In the genomic region with DNA sequence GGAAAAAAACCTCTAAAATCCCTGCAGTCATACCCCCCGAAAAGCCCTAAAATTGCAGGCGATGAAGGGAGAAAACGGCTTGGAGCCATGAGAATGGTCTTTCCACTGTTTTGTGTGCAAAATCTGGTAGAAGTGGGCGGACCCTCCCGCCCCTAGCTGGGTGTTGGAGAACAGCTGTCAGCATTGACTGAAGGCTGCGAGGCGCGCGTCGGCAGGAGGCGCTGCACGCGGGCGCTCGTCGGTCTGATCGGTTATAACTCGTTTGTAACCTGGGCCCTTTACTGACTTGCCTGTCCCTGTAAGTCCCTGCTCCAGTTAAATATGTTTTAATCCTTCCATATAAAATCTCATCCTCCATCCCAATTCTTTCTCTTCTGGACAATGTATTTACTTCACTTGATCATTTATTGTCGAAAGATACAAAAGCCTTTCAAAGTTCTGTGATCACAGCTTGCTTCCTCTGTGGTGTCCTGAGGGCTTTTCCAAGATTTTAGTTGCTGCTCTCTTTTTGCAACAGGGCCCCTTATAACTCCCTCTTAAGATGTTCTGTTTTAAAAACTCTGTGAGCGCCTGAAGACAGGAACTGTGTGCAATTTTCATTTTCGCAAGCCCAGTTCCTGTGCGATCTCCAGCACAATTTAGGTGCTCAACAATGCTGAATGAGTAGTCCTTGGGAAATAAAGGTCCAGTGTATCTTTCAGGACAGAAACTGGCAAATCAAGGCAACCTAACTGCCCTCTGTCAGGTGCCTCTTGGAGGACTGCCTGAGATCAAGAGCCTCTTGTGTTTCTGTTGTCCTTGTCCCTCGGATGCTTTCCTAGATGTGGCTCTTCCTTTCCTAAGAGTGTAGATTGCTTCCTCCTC, we compare ENCODE assay signal across 8 cellular contexts. TPM values are rescaled to one million over a fixed set of nuclear protein-coding genes. Genes with fewer than 3 reads are reported as not detected.
DNase-seq lines count a peak whose midpoint lies in the region; ATAC-seq and TF ChIP-seq lines count a peak whose summit lies in the region.

No MANE protein-coding gene starts in this region.

- peak; percentile 73 to 83 (median 80) for DNase-seq in CD4-positive, alpha-beta T cell
- DNase-seq in Kasumi-1 (lab: John Stamatoyannopoulos, UW) = peak; percentile 70 to 76
- DNase-seq in Peyer's patch = peak; percentile 56 to 91 (median 85)
- DNase-seq in activated T-helper 1 cell treated with anti-CD3 and anti-CD28 coated beads, Interleukin-12 subunit alpha, Interleukin-12 subunit beta, Interleukin-2, Interleukin-4 antibody, amounts not matched to agents 30 ng/mL and 10 ng/mL and 1 ng/mL, durations not matched to agents 14 hours and 24 hours and 36 hours (ENCODE audit: low spot score) = peak; percentile 79
- peak; percentile 83 for DNase-seq in fibroblast of pulmonary artery (ENCODE audit: low read depth)
- DNase-seq in natural killer cell treated with Interleukin-12 subunit alpha and Interleukin-12 subunit beta and Interleukin-15 and Interleukin-18, amount 100 ng/mL, for 72 hours (ENCODE audit: low spot score) = peak; percentile 87
- DNase-seq in stimulated activated naive CD4-positive, alpha-beta T cell treated with Interleukin-2 at 50 U/mL for 16 hours (lab: John Stamatoyannopoulos, UW) = peak; percentile 79

- peak overlapping the region; percentile 97 for H3K27ac Mint-ChIP-seq in CD4-positive, alpha-beta T cell
- peak overlapping the region; percentile 92 for H3K27ac Mint-ChIP-seq in activated T-helper 1 cell treated with anti-CD3 and anti-CD28 coated beads, Interleukin-12 subunit alpha, Interleukin-12 subunit beta, Interleukin-2, Interleukin-4 antibody, amounts not matched to agents 30 ng/mL and 10 ng/mL and 1 ng/mL, durations not matched to agents 14 hours and 24 hours and 36 hours
- peak overlapping the region; percentile 77 to 91 for H3K27ac Mint-ChIP-seq in natural killer cell treated with Interleukin-12 subunit alpha and Interleukin-12 subunit beta and Interleukin-15 and Interleukin-18, amount 100 ng/mL, for 72 hours

- intact Hi-C loops in CD4-positive, alpha-beta T cell (cut with DNase I, micrococcal nuclease) = loop anchor here (1.0 to 5.0 kb wide), 7 partner anchors 22 to 139 kb away; partner anchors contain the start of gene GALM (in 2 of the 2)
- intact Hi-C loops in activated T-helper 1 cell treated with anti-CD3 and anti-CD28 coated beads, Interleukin-12 subunit alpha, Interleukin-12 subunit beta, Interleukin-2, Interleukin-4 antibody, amounts not matched to agents 30 ng/mL and 10 ng/mL and 1 ng/mL, durations not matched to agents 14 hours and 24 hours and 36 hours (cut with micrococcal nuclease) = loop anchor here (1.0 to 5.0 kb wide), 14 partner anchors 12 to 525 kb away; partner anchors contain the start of genes GEMIN6 and SRSF7

- H3K27ac ChIP-seq in CD4-positive, alpha-beta T cell (ENCODE audit: low read depth, low read length) = peak overlapping the region; percentile 66
- H3K27ac ChIP-seq in Peyer's patch = peak overlapping the region; percentile 89 to 100 (median 96)

- H3K4me3 Mint-ChIP-seq in CD4-positive, alpha-beta T cell = peak overlapping the region; percentile 99
- H3K4me3 Mint-ChIP-seq in activated T-helper 1 cell treated with anti-CD3 and anti-CD28 coated beads, Interleukin-12 subunit alpha, Interleukin-12 subunit beta, Interleukin-2, Interleukin-4 antibody, amounts not matched to agents 30 ng/mL and 10 ng/mL and 1 ng/mL, durations not matched to agents 14 hours and 24 hours and 36 hours = peak overlapping the region; percentile 91
- H3K4me3 Mint-ChIP-seq in natural killer cell treated with Interleukin-12 subunit alpha and Interleukin-12 subunit beta and Interleukin-15 and Interleukin-18, amount 100 ng/mL, for 72 hours = peak overlapping the region; percentile 87

- no peaks in the 10 kb centered on the region for H3K36me3 ChIP-seq in Peyer's patch

- CTCF ChIA-PET in CD4-positive, alpha-beta T cell (lab: Charles Lee) = interaction anchor here (0.7 to 6.2 kb wide), 33 partner anchors 8 to 149 kb away, joined by 3 to 48 read pairs (median 6); partner anchors contain the start of genes GALM and SRSF7

- H3K4me1 Mint-ChIP-seq in CD4-positive, alpha-beta T cell (ENCODE audit: low read depth) = peaks cover 50% of the 10 kb centered on the region
- peaks cover 48% of the 10 kb centered on the region for H3K4me1 Mint-ChIP-seq in activated T-helper 1 cell treated with anti-CD3 and anti-CD28 coated beads, Interleukin-12 subunit alpha, Interleukin-12 subunit beta, Interleukin-2, Interleukin-4 antibody, amounts not matched to agents 30 ng/mL and 10 ng/mL and 1 ng/mL, durations not matched to agents 14 hours and 24 hours and 36 hours (ENCODE audit: low read depth)
- H3K4me1 Mint-ChIP-seq in natural killer cell treated with Interleukin-12 subunit alpha and Interleukin-12 subunit beta and Interleukin-15 and Interleukin-18, amount 100 ng/mL, for 72 hours (ENCODE audit: low read depth in 2 of 2) = peaks cover 20 to 26% of the 10 kb centered on the region in 2 donors

- peak; percentile 93 for TF ChIP-seq CTCF in CD4-positive, alpha-beta T cell (IDR thresholded peaks at IDR 0.05)
- TF ChIP-seq CTCF in Peyer's patch (IDR thresholded peaks at IDR 0.05) = peak; percentile 40 to 99 (median 88)
- TF ChIP-seq CTCF in fibroblast of pulmonary artery (IDR thresholded peaks at IDR 0.05; ENCODE audit: low read length, missing control alignments) = peak; percentile 89

- peak; percentile 73 for ATAC-seq in CD4-positive, alpha-beta T cell (ENCODE audit: poor library complexity)
- peak; percentile 37 for ATAC-seq in GM21447 (IDR thresholded peaks at IDR 0.05; ENCODE audit: unreplicated experiment)
- ATAC-seq in natural killer cell treated with Interleukin-12 subunit alpha and Interleukin-12 subunit beta and Interleukin-15 and Interleukin-18, amount 100 ng/mL, for 72 hours = peak; percentile 81 to 86

- H3K4me3 ChIP-seq in Peyer's patch (peak overlapping the region; percentile 65 to 96 (median 84)), fibroblast of pulmonary artery (replicated peaks; ENCODE audit: low read depth, low read length) (peak overlapping the region; percentile 70)

- no peaks in the 10 kb centered on the region for H3K9me3 Mint-ChIP-seq in CD4-positive, alpha-beta T cell
- H3K9me3 Mint-ChIP-seq in activated T-helper 1 cell treated with anti-CD3 and anti-CD28 coated beads, Interleukin-12 subunit alpha, Interleukin-12 subunit beta, Interleukin-2, Interleukin-4 antibody, amounts not matched to agents 30 ng/mL and 10 ng/mL and 1 ng/mL, durations not matched to agents 14 hours and 24 hours and 36 hours = no peaks in the 10 kb centered on the region
- H3K9me3 Mint-ChIP-seq in natural killer cell treated with Interleukin-12 subunit alpha and Interleukin-12 subunit beta and Interleukin-15 and Interleukin-18, amount 100 ng/mL, for 72 hours = no peaks in the 10 kb centered on the region

- no peaks in the 10 kb centered on the region for H3K27me3 Mint-ChIP-seq in CD4-positive, alpha-beta T cell
- H3K27me3 Mint-ChIP-seq in activated T-helper 1 cell treated with anti-CD3 and anti-CD28 coated beads, Interleukin-12 subunit alpha, Interleukin-12 subunit beta, Interleukin-2, Interleukin-4 antibody, amounts not matched to agents 30 ng/mL and 10 ng/mL and 1 ng/mL, durations not matched to agents 14 hours and 24 hours and 36 hours (ENCODE audit: insufficient read depth) = no peaks in the 10 kb centered on the region
- H3K27me3 Mint-ChIP-seq in natural killer cell treated with Interleukin-12 subunit alpha and Interleukin-12 subunit beta and Interleukin-15 and Interleukin-18, amount 100 ng/mL, for 72 hours = peaks cover under 1 to 6% of the 10 kb centered on the region in 2 donors

- no peak for TF ChIP-seq POLR2A in Peyer's patch (IDR thresholded peaks at IDR 0.05)

- H3K36me3 Mint-ChIP-seq in CD4-positive, alpha-beta T cell (ENCODE audit: low read depth) = peaks cover 9% of the 10 kb centered on the region
- H3K36me3 Mint-ChIP-seq in activated T-helper 1 cell treated with anti-CD3 and anti-CD28 coated beads, Interleukin-12 subunit alpha, Interleukin-12 subunit beta, Interleukin-2, Interleukin-4 antibody, amounts not matched to agents 30 ng/mL and 10 ng/mL and 1 ng/mL, durations not matched to agents 14 hours and 24 hours and 36 hours (ENCODE audit: low read depth) = peaks cover 14% of the 10 kb centered on the region
- no peaks in the 10 kb centered on the region for H3K36me3 Mint-ChIP-seq in natural killer cell treated with Interleukin-12 subunit alpha and Interleukin-12 subunit beta and Interleukin-15 and Interleukin-18, amount 100 ng/mL, for 72 hours

- POLR2A ChIA-PET in CD4-positive, alpha-beta T cell (lab: Charles Lee) = interaction anchor here (0.6 to 9.9 kb wide), 20 partner anchors 8 to 272 kb away, joined by 3 to 136 read pairs (median 4); partner anchors contain the start of genes DHX57, GALM, MORN2 and SRSF7

- no peaks in the 10 kb centered on the region for H3K27me3 ChIP-seq in CD4-positive, alpha-beta T cell (ENCODE audit: control insufficient read depth, insufficient read depth, low read length)
- no peaks in the 10 kb centered on the region for H3K27me3 ChIP-seq in Peyer's patch

- peaks cover 0 to 8% (median 3%) of the 10 kb centered on the region in 4 donors for H3K4me1 ChIP-seq in Peyer's patch

- H3K9me3 ChIP-seq in CD4-positive, alpha-beta T cell (ENCODE audit: control insufficient read depth, low read length) = no peaks in the 10 kb centered on the region
- H3K9me3 ChIP-seq in Peyer's patch = no peaks in the 10 kb centered on the region

RNA-seq across cellular contexts. Expression of gene HNRNPLL, which starts 0.9 kb away (rescaled TPM):
- 10 to 100 TPM; 44.9 to 46.5 TPM for total RNA-seq in CD4-positive, alpha-beta T cell
- total RNA-seq in Peyer's patch = 10 to 100 TPM; 33.3 to 70.1 (median 48.0) TPM
- total RNA-seq in activated T-helper 1 cell treated with anti-CD3 and anti-CD28 coated beads, Interleukin-12 subunit alpha, Interleukin-12 subunit beta, Interleukin-2, Interleukin-4 antibody, amounts not matched to agents 30 ng/mL and 10 ng/mL and 1 ng/mL, durations not matched to agents 14 hours and 24 hours and 36 hours = 85.8 and 91.5 TPM in 2 replicates
- total RNA-seq in natural killer cell treated with Interleukin-12 subunit alpha and Interleukin-12 subunit beta and Interleukin-15 and Interleukin-18, amount 100 ng/mL, for 72 hours = 10 to 100 TPM; 54.5 to 88.4 TPM

Comparison
In these comparisons a context has a peak if more than half of its experiments do, and no peak if none do; other contexts are left out.
1. Peak in every context shown above with its lines: DNase-seq, ATAC-seq, H3K4me3 ChIP-seq and H3K27ac ChIP-seq.